Comparison of ENCODE assay signal across 8 cellular contexts in genomic region chr12:54603173-54603814, GRCh38. TPM values are rescaled to one million over a fixed set of nuclear protein-coding genes. Genes with fewer than 3 reads are reported as not detected.
DNase-seq lines count a peak whose midpoint lies in the region; ATAC-seq and TF ChIP-seq lines count a peak whose summit lies in the region.

No MANE protein-coding gene starts in this region.

- no peak for TF ChIP-seq POLR2A in upper lobe of left lung (IDR thresholded peaks at IDR 0.05)

- peaks cover 15% of the 10 kb centered on the region for H3K27me3 ChIP-seq in foreskin keratinocyte
- no peaks in the 10 kb centered on the region for H3K27me3 ChIP-seq in upper lobe of left lung

- H3K36me3 ChIP-seq in upper lobe of left lung = no peaks in the 10 kb centered on the region

- H3K27ac ChIP-seq in foreskin keratinocyte = no peak overlapping the region
- H3K27ac ChIP-seq in upper lobe of left lung = no peak overlapping the region

- H3K27ac Mint-ChIP-seq in osteocyte (ENCODE audit: unreplicated experiment) = no peak overlapping the region

- 16 to 25% methylated on average over 8 of the region's 8 CpGs for WGBS in upper lobe of left lung, 2 donors

- TF ChIP-seq EP300 in upper lobe of left lung (IDR thresholded peaks at IDR 0.05) = no peak

- H3K4me1 ChIP-seq in foreskin keratinocyte (no peaks in the 10 kb centered on the region), upper lobe of left lung (no peaks in the 10 kb centered on the region)

- no peaks in the 10 kb centered on the region for H3K9me3 Mint-ChIP-seq in osteocyte (ENCODE audit: unreplicated experiment)

- H3K4me3 Mint-ChIP-seq in osteocyte (ENCODE audit: unreplicated experiment) = no peak overlapping the region

- no peaks in the 10 kb centered on the region for H3K36me3 Mint-ChIP-seq in osteocyte (ENCODE audit: unreplicated experiment)

- peaks cover 26% of the 10 kb centered on the region for H3K27me3 Mint-ChIP-seq in osteocyte (ENCODE audit: unreplicated experiment)

- no peaks in the 10 kb centered on the region for H3K9me3 ChIP-seq in upper lobe of left lung

- ATAC-seq in GM21367 (IDR thresholded peaks at IDR 0.05; ENCODE audit: unreplicated experiment) (peak; percentile 91), foreskin keratinocyte (peak; percentile 90), upper lobe of left lung (ENCODE audit: low FRiP score in 2 of 2) (peak; percentile 78 to 86)

- H3K4me1 Mint-ChIP-seq in osteocyte (ENCODE audit: unreplicated experiment) = no peaks in the 10 kb centered on the region

- TF ChIP-seq CTCF in foreskin keratinocyte (conservative IDR thresholded peaks at IDR 0.05) (peak; percentile 81), osteocyte (IDR thresholded peaks at IDR 0.05) (peak; percentile 69), upper lobe of left lung (IDR thresholded peaks at IDR 0.05) (peak in 5 of 6 experiments; percentile 36 to 77 (median 45))

- H3K4me3 ChIP-seq in upper lobe of left lung = no peak overlapping the region

- peak; percentile 72 for DNase-seq in DMS53 treated with DMSO at 0.1 percent for 48 hours (lab: John Stamatoyannopoulos, UW; ENCODE audit: unreplicated experiment)
- peak; percentile 51 for DNase-seq in HPDE6-E6E7 (ENCODE audit: extremely low spot score)
- peak; percentile 80 for DNase-seq in RPMI8226
- peak; percentile 29 for DNase-seq in activated T-helper 1 cell treated with Interleukin-2 at 50 U/mL for 16 hours (ENCODE audit: low read depth)
- DNase-seq in foreskin keratinocyte = peak; percentile 32 to 70
- no peak for DNase-seq in osteocyte (ENCODE audit: extremely low spot score, unreplicated experiment)
- peak in 1 of 2 donors; percentile 54 for DNase-seq in upper lobe of left lung

RNA-seq across cellular contexts. Expression of gene PPP1R1A, which starts 14.8 kb away (rescaled TPM):
- total RNA-seq in foreskin keratinocyte (not detected in 2 replicates), osteocyte (not detected in 2 replicates), upper lobe of left lung (under 1 TPM in 4 of 6 donors, not detected in 2; 0.22 to 0.89 (median 0.30) TPM)
- not detected in 2 replicates for polyA plus RNA-seq in foreskin keratinocyte

RNA-seq across cellular contexts. Expression of gene LACRT, which starts 31.4 kb away (rescaled TPM):
- total RNA-seq in foreskin keratinocyte = not detected in 2 replicates
- polyA plus RNA-seq in foreskin keratinocyte = not detected in 2 replicates
- total RNA-seq in osteocyte = not detected in 2 replicates
- total RNA-seq in upper lobe of left lung = not detected

RNA-seq across cellular contexts. Expression of gene DCD, which starts 44.9 kb away (rescaled TPM):
- total RNA-seq in foreskin keratinocyte (not detected in 2 replicates), osteocyte (not detected in 2 replicates), upper lobe of left lung (not detected)
- not detected in 2 replicates for polyA plus RNA-seq in foreskin keratinocyte

RNA-seq across cellular contexts. Expression of gene PDE1B, which starts 53.9 kb away (rescaled TPM):
- total RNA-seq in foreskin keratinocyte (not detected in 2 replicates), osteocyte (not detected in 2 replicates), upper lobe of left lung (10 to 100 TPM in 2 of 6 donors, 1 to 10 TPM in 4; 3.8 to 17.8 (median 7.0) TPM)
- not detected in 2 replicates for polyA plus RNA-seq in foreskin keratinocyte
